Comparison of ENCODE assay signal across 30 cellular contexts in genomic region chr1:219988818-219989217, GRCh38.
"Had no signal": no experiment of that assay in that cellular context is flagged by ENCODE, and none has a peak within 500 bp of the region (broad histone marks: within the 10 kb centered on the region; RNA-seq: fewer than 3 reads in every experiment).

No MANE protein-coding gene starts in this region.

- H3K4me1 ChIP-seq: adrenal gland, esophagus squamous epithelium, uterus had no signal

- FAIRE-seq: colon had no signal

- H3K27ac ChIP-seq: adrenal gland, epithelial cell of prostate, esophagus squamous epithelium, ovary, thoracic aorta, uterus had no signal

- H3K9me3 Mint-ChIP-seq: activated CD4-positive, alpha-beta memory T cell treated with anti-CD3 and anti-CD28 coated beads, Interleukin-2, amount 10 ng/mL, durations not matched to agents 7 days and 5 days; activated CD4-positive, alpha-beta T cell treated with anti-CD3 and anti-CD28 coated beads, Interleukin-2, amount 10 ng/mL, durations not matched to agents 7 days and 5 days; activated naive CD8-positive, alpha-beta T cell treated with anti-CD3 and anti-CD28 coated beads for 36 hours; activated T-helper 2 cell treated with anti-CD3 and anti-CD28 coated beads, Interferon-gamma antibody, Interleukin-2, Interleukin-4, amounts not matched to agents 10 μg/mL and 5 μg/mL and 100 μg/mL, durations not matched to agents 14 hours and 24 hours and 36 hours; mesothelial cell of epicardium; naive thymus-derived CD4-positive, alpha-beta T cell; stimulated activated naive CD8-positive, alpha-beta T cell treated with anti-CD3 and anti-CD28 coated beads, Interleukin-15, Interleukin-2, amounts not matched to agents 100 ng/mL and 50 ng/mL, for 24 hours had no signal

- H3K27me3 ChIP-seq: adrenal gland, body of pancreas, esophagus squamous epithelium, ovary, right lobe of liver, uterus had no signal

- H3K4me1 Mint-ChIP-seq: activated CD4-positive, alpha-beta memory T cell treated with anti-CD3 and anti-CD28 coated beads, Interleukin-2, amount 10 ng/mL, durations not matched to agents 7 days and 5 days had no signal

- DNase-seq: activated CD4-positive, alpha-beta memory T cell treated with anti-CD3 and anti-CD28 coated beads, Interleukin-2, amount 10 ng/mL, durations not matched to agents 7 days and 5 days; activated CD4-positive, alpha-beta T cell treated with anti-CD3 and anti-CD28 coated beads for 1 hour; activated CD4-positive, alpha-beta T cell treated with anti-CD3 and anti-CD28 coated beads, Interleukin-2, amount 10 ng/mL, durations not matched to agents 7 days and 5 days; activated naive CD4-positive, alpha-beta T cell treated with Interleukin-2 at 50 U/mL for 16 hours; activated naive CD8-positive, alpha-beta T cell treated with anti-CD3 and anti-CD28 coated beads for 36 hours; activated T-cell treated with anti-CD3 and anti-CD28 coated beads, Interleukin-2, amount 50 U/mL, for 48 hours; adrenal gland; aorta; body of pancreas; dermis blood vessel endothelial cell; effector CD4-positive, alpha-beta T cell; esophagus squamous epithelium; foreskin melanocyte; islet precursor cell; left colon; mammary epithelial cell; naive thymus-derived CD4-positive, alpha-beta T cell; ovary; right lobe of liver; stimulated activated CD4-positive, alpha-beta T cell treated with anti-CD3 and anti-CD28 coated beads, Interleukin-2, amount 100 ng/mL, for 48 hours; T-helper 9 cell; trophoblast cell; uterus had no signal

- H3K4me3 Mint-ChIP-seq: activated CD4-positive, alpha-beta memory T cell treated with anti-CD3 and anti-CD28 coated beads, Interleukin-2, amount 10 ng/mL, durations not matched to agents 7 days and 5 days; activated CD4-positive, alpha-beta T cell treated with anti-CD3 and anti-CD28 coated beads, Interleukin-2, amount 10 ng/mL, durations not matched to agents 7 days and 5 days; activated naive CD8-positive, alpha-beta T cell treated with anti-CD3 and anti-CD28 coated beads for 36 hours; mesothelial cell of epicardium; naive thymus-derived CD4-positive, alpha-beta T cell; stimulated activated naive CD8-positive, alpha-beta T cell treated with anti-CD3 and anti-CD28 coated beads, Interleukin-15, Interleukin-2, amounts not matched to agents 100 ng/mL and 50 ng/mL, for 24 hours had no signal

- H3K27me3 Mint-ChIP-seq: activated CD4-positive, alpha-beta memory T cell treated with anti-CD3 and anti-CD28 coated beads, Interleukin-2, amount 10 ng/mL, durations not matched to agents 7 days and 5 days; activated CD4-positive, alpha-beta T cell treated with anti-CD3 and anti-CD28 coated beads, Interleukin-2, amount 10 ng/mL, durations not matched to agents 7 days and 5 days; activated naive CD8-positive, alpha-beta T cell treated with anti-CD3 and anti-CD28 coated beads for 36 hours; naive thymus-derived CD4-positive, alpha-beta T cell; progenitor cell of endocrine pancreas; stimulated activated naive CD8-positive, alpha-beta T cell treated with anti-CD3 and anti-CD28 coated beads, Interleukin-15, Interleukin-2, amounts not matched to agents 100 ng/mL and 50 ng/mL, for 24 hours had no signal

- H3K9me3 ChIP-seq: adrenal gland, body of pancreas, esophagus squamous epithelium, ovary, right lobe of liver, thoracic aorta, uterus had no signal

- ATAC-seq: body of pancreas; left colon; naive thymus-derived CD4-positive, alpha-beta T cell had no signal

- H3K36me3 ChIP-seq: ovary, uterus had no signal

- H3K27ac Mint-ChIP-seq: activated CD4-positive, alpha-beta memory T cell treated with anti-CD3 and anti-CD28 coated beads, Interleukin-2, amount 10 ng/mL, durations not matched to agents 7 days and 5 days; activated CD4-positive, alpha-beta T cell treated with anti-CD3 and anti-CD28 coated beads, Interleukin-2, amount 10 ng/mL, durations not matched to agents 7 days and 5 days; activated naive CD8-positive, alpha-beta T cell treated with anti-CD3 and anti-CD28 coated beads for 36 hours; activated T-helper 2 cell treated with anti-CD3 and anti-CD28 coated beads, Interferon-gamma antibody, Interleukin-2, Interleukin-4, amounts not matched to agents 10 μg/mL and 5 μg/mL and 100 μg/mL, durations not matched to agents 14 hours and 24 hours and 36 hours; mesothelial cell of epicardium; progenitor cell of endocrine pancreas had no signal

- H3K4me3 ChIP-seq: adrenal gland, body of pancreas, esophagus squamous epithelium, ovary, right lobe of liver, thoracic aorta, uterus had no signal
